ENCODE assay signal across 14 cellular contexts in genomic region chr12:131461096-131461495, GRCh38.
DNase-seq lines count a peak whose midpoint lies in the region; ATAC-seq and TF ChIP-seq lines count a peak whose summit lies in the region.
"Had no signal": no experiment of that assay in that cellular context is flagged by ENCODE, and none has a peak within 500 bp of the region (broad histone marks: within the 10 kb centered on the region; RNA-seq: fewer than 3 reads in every experiment).

No MANE protein-coding gene starts in this region.

- H3K4ac ChIP-seq in H9 (ENCODE audit: low read depth, low read length) = no peak overlapping the region

- H3K79me2 ChIP-seq in H9 (ENCODE audit: insufficient read depth, low read length) = no peaks in the 10 kb centered on the region

- H3K27ac ChIP-seq in H9 (ENCODE audit: insufficient read length, low read depth, low read length) = no peak overlapping the region
- H3K27ac ChIP-seq in SJCRH30 = no peak overlapping the region
- H3K27ac ChIP-seq: BLaER1 treated with 17β-estradiol and CSF1 and Interleukin-3, amounts not matched to agents 10 nM and 100 nM had no signal

- H2AK5ac ChIP-seq in H9 (ENCODE audit: insufficient read length, low read length) = no peak overlapping the region

- H3K36me3 Mint-ChIP-seq in H9 (ENCODE audit: insufficient read depth in 1 of 3, low read depth in 3 of 3) (no peaks in the 10 kb centered on the region), WTC11 (no peaks in the 10 kb centered on the region)
- H3K36me3 Mint-ChIP-seq: IgD-negative memory B cell had no signal

- ATAC-seq in left lobe of liver = no peak
- no peak for ATAC-seq in WTC11
- ATAC-seq: GM23338, HepG2 had no signal

- H4K91ac ChIP-seq in H9 (ENCODE audit: insufficient read length, low read depth, low read length) = no peak overlapping the region

- no peaks in the 10 kb centered on the region for H3K23me2 ChIP-seq in H9 (ENCODE audit: insufficient read length, low read depth, low read length, poor library complexity, severe bottlenecking)

- POLR2A ChIA-PET in WTC11 (lab: Charles Lee) = no interaction called here

- H2BK15ac ChIP-seq in H9 (ENCODE audit: low read depth, low read length) = no peak overlapping the region

- H3K18ac ChIP-seq in H9 (ENCODE audit: insufficient read length, low read depth, low read length) = no peak overlapping the region

- CTCF ChIA-PET in WTC11 (lab: Charles Lee) = interaction anchor here (1.5 kb wide), 1 partner anchor 356 kb away, joined by 4 read pairs; no protein-coding TSS in a partner anchor

- no peak overlapping the region for H3K4me3 ChIP-seq in SJCRH30
- H3K4me3 ChIP-seq: BLaER1 treated with 17β-estradiol and CSF1 and Interleukin-3, amounts not matched to agents 10 nM and 100 nM; GM23338 had no signal

- H4K5ac ChIP-seq in H9 (ENCODE audit: insufficient read length, low read depth, low read length) = no peak overlapping the region

- no CpG with 5 or more reads among the region's 2 CpGs for WGBS in H9 (ENCODE audit: extremely low coverage, insufficient read length, low lambda C conversion rate)

- peaks cover 0 to 4% of the 10 kb centered on the region in 2 experiments; a peak in 2 of 4 replicates for H3K4me1 Mint-ChIP-seq in H9
- no peaks in the 10 kb centered on the region for H3K4me1 Mint-ChIP-seq in WTC11
- H3K4me1 Mint-ChIP-seq: B cell, IgD-negative memory B cell had no signal

- no peak overlapping the region for H3K14ac ChIP-seq in H9 (ENCODE audit: insufficient read depth, low read length)

- H3K9me3 ChIP-seq in H9 (ENCODE audit: control insufficient read depth, low read depth, low read length) = no peaks in the 10 kb centered on the region
- no peaks in the 10 kb centered on the region for H3K9me3 ChIP-seq in SJCRH30 (replicated peaks)
- H3K9me3 ChIP-seq: Caco-2 had no signal

- no peak overlapping the region for H3K9ac ChIP-seq in H9 (ENCODE audit: extremely low read depth, insufficient read length, low read length)
- H3K9ac ChIP-seq: BLaER1 treated with 17β-estradiol and CSF1 and Interleukin-3, amounts not matched to agents 10 nM and 100 nM had no signal

- H3K27me3 Mint-ChIP-seq in H9 (ENCODE audit: low read depth) = peaks cover 12% of the 10 kb centered on the region
- no peaks in the 10 kb centered on the region for H3K27me3 Mint-ChIP-seq in WTC11 (ENCODE audit: low read depth)

- H3K27ac Mint-ChIP-seq in H9 = no peak overlapping the region; a peak in 1 of 7 replicates
- no peak overlapping the region for H3K27ac Mint-ChIP-seq in WTC11
- H3K27ac Mint-ChIP-seq: B cell; CD4-positive, alpha-beta T cell; GM23338 had no signal

- DNase-seq in H9 (peak; percentile 21), left lobe of liver (ENCODE audit: low spot score) (peak; percentile 11), globus pallidus (ENCODE audit: low spot score) (no peak), SJCRH30 (no peak), WTC11 (ENCODE audit: low spot score) (no peak)
- peak; percentile 3 for DNase-seq in activated CD8-positive, alpha-beta memory T cell treated with anti-CD3 and anti-CD28 coated beads, Interleukin-2, amount 50 U/mL, for 48 hours
- DNase-seq: Caco-2; CD4-positive, alpha-beta T cell; H7 had no signal

- H2BK120ac ChIP-seq in H9 (ENCODE audit: low read depth, low read length, poor library complexity, severe bottlenecking) = no peak overlapping the region

- H3K9me3 Mint-ChIP-seq in H9 = no peaks in the 10 kb centered on the region
- H3K9me3 Mint-ChIP-seq in WTC11 = peaks cover 6% of the 10 kb centered on the region
- H3K9me3 Mint-ChIP-seq: GM23338 had no signal

- H3K27me3 ChIP-seq in H9 (ENCODE audit: insufficient read depth, low read length) (no peaks in the 10 kb centered on the region), SJCRH30 (no peaks in the 10 kb centered on the region)
- H3K27me3 ChIP-seq: BLaER1 treated with 17β-estradiol and CSF1 and Interleukin-3, amounts not matched to agents 10 nM and 100 nM had no signal

- H3K4me3 Mint-ChIP-seq in H9 (no peak overlapping the region), WTC11 (no peak overlapping the region)
- H3K4me3 Mint-ChIP-seq: B cell; CD4-positive, alpha-beta T cell; GM23338; IgD-negative memory B cell had no signal

- no peak overlapping the region for H2BK5ac ChIP-seq in H9 (ENCODE audit: insufficient read length, low read length)

- H3K56ac ChIP-seq in H9 (ENCODE audit: insufficient read length, low read depth, low read length) = no peak overlapping the region

- no peak overlapping the region for H3K23ac ChIP-seq in H9 (ENCODE audit: insufficient read length, low read depth, low read length)

- no peaks in the 10 kb centered on the region for H3K79me1 ChIP-seq in H9 (ENCODE audit: insufficient read depth, low read depth, low read length, poor library complexity, severe bottlenecking)

- no peaks in the 10 kb centered on the region for H3K36me3 ChIP-seq in SJCRH30
- H3K36me3 ChIP-seq: BLaER1 treated with 17β-estradiol and CSF1 and Interleukin-3, amounts not matched to agents 10 nM and 100 nM had no signal

- H3T11ph ChIP-seq in H9 (ENCODE audit: low read length) = no peak overlapping the region

- H4K20me1 ChIP-seq in H9 (ENCODE audit: control insufficient read depth, insufficient read depth, insufficient read length) = no peaks in the 10 kb centered on the region
- H4K20me1 ChIP-seq: BLaER1 treated with 17β-estradiol and CSF1 and Interleukin-3, amounts not matched to agents 10 nM and 100 nM had no signal

- H2BK12ac ChIP-seq in H9 (ENCODE audit: insufficient read length, low read depth, low read length) = no peak overlapping the region

- H4K8ac ChIP-seq in H9 (replicated peaks; ENCODE audit: insufficient read length, low read depth, low read length) = no peak overlapping the region

- no peak overlapping the region for H2BK20ac ChIP-seq in H9 (ENCODE audit: low read depth, low read length, poor library complexity, severe bottlenecking)

- H3K4me2 ChIP-seq in H9 (ENCODE audit: insufficient read depth, insufficient read length, low read length) = no peak overlapping the region
- H3K4me2 ChIP-seq: BLaER1 treated with 17β-estradiol and CSF1 and Interleukin-3, amounts not matched to agents 10 nM and 100 nM; GM23338 had no signal

- H3K4me1 ChIP-seq in H9 (ENCODE audit: insufficient read depth, low read length) = no peaks in the 10 kb centered on the region
- no peaks in the 10 kb centered on the region for H3K4me1 ChIP-seq in SJCRH30
- H3K4me1 ChIP-seq: BLaER1 treated with 17β-estradiol and CSF1 and Interleukin-3, amounts not matched to agents 10 nM and 100 nM; Caco-2 had no signal

- TF ChIP-seq CTCF in H9 (conservative IDR thresholded peaks at IDR 0.05) (no peak), WTC11 (IDR thresholded peaks at IDR 0.05) (no peak)

- no peak overlapping the region for H2AFZ ChIP-seq in H9 (ENCODE audit: low read length)
- H2AFZ ChIP-seq: GM23338 had no signal

TF ChIP-seq in WTC11, 78 proteins besides CTCF, POLR2A, EP300 and RAD21 (continues in another document):
- TF ChIP-seq SMAD3 (CRISPR knock-in tag; IDR thresholded peaks at IDR 0.05; ENCODE audit: borderline replicate concordance) (no peak), E2F5 (CRISPR knock-in tag; IDR thresholded peaks at IDR 0.05) (no peak), CBFB (CRISPR knock-in tag; IDR thresholded peaks at IDR 0.05; ENCODE audit: low read depth) (no peak), E2F4 (CRISPR knock-in tag; IDR thresholded peaks at IDR 0.05; ENCODE audit: borderline replicate concordance, low read depth) (no peak), OVOL2 (CRISPR knock-in tag; IDR thresholded peaks at IDR 0.05; ENCODE audit: borderline replicate concordance) (no peak), STAT6 (CRISPR knock-in tag; conservative IDR thresholded peaks at IDR 0.05; ENCODE audit: low read depth) (no peak)

Comparison
In these comparisons a context has a peak if more than half of its experiments do, and no peak if none do; other contexts are left out.
1. DNase-seq: peak in H9 (single experiment), activated CD8-positive, alpha-beta memory T cell treated with anti-CD3 and anti-CD28 coated beads, Interleukin-2, amount 50 U/mL, for 48 hours (single experiment) and left lobe of liver (single experiment); none in globus pallidus (single experiment), SJCRH30 (0 of 2) and WTC11 (single experiment).